Comparison of ENCODE assay signal across 8 cellular contexts in the genomic region with DNA sequence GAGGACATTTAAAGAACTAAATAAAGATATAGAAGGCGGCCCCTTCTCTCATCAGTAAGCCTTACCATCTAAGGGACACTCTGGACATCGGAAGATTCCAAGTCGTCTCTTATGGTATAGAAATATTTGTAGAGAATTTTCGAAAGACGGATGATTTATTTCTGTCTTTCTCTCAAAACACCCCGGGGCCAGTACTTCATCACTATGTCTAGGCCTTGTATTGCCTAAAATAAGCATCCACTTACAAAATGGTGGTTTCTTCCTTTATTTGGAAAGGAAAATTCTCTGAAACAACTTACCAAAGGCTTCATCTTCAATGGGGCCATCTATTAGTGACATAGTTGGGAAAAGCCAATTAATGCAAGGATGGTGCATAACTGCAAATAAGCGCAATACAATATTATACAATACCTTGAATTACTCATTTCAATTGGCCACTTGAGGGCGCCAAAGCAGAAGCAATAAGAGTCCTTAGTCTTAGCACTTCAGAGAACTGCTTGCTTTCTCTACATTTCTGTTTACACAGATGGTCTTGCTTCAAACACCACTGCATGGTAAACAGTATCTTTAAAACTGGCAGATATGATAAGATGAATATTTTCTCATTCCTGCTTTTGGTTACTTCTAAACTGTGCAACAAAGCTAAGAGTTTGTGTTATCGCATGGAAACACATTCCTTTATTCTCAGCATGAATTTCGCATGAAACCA.
DNase-seq lines count a peak whose midpoint lies in the region; ATAC-seq and TF ChIP-seq lines count a peak whose summit lies in the region.

No MANE protein-coding gene starts in this region.

- no peak overlapping the region for H3K27ac ChIP-seq in CD8-positive, alpha-beta memory T cell (ENCODE audit: low read depth, low read length)

- peak; percentile 77 for TF ChIP-seq CTCF in endothelial cell (IDR thresholded peaks at IDR 0.05; ENCODE audit: unreplicated experiment)

- POLR2A ChIA-PET in CD8-positive, alpha-beta memory T cell (lab: Charles Lee) = no interaction called here

- H3K36me3 Mint-ChIP-seq in CD8-positive, alpha-beta memory T cell = no peaks in the 10 kb centered on the region
- no peaks in the 10 kb centered on the region for H3K36me3 Mint-ChIP-seq in endothelial cell (ENCODE audit: low read depth, unreplicated experiment)
- H3K36me3 Mint-ChIP-seq in stimulated activated naive B cell treated with anti-CD40 and anti-IgM and Interleukin-4, amounts not matched to agents 10 μg/mL and 1 μg/mL and 100 μg/mL, for 72 hours = no peaks in the 10 kb centered on the region

- H3K9me3 Mint-ChIP-seq in CD8-positive, alpha-beta memory T cell = no peaks in the 10 kb centered on the region
- no peaks in the 10 kb centered on the region for H3K9me3 Mint-ChIP-seq in endothelial cell (ENCODE audit: unreplicated experiment)
- peaks cover 0 to 1% of the 10 kb centered on the region in 2 donors for H3K9me3 Mint-ChIP-seq in stimulated activated naive B cell treated with anti-CD40 and anti-IgM and Interleukin-4, amounts not matched to agents 10 μg/mL and 1 μg/mL and 100 μg/mL, for 72 hours

- CTCF ChIA-PET in CD8-positive, alpha-beta memory T cell (lab: Charles Lee) = interaction anchor here (0.7 to 2.2 kb wide), 3 partner anchors 9 to 161 kb away, joined by 3 to 9 read pairs (median 3); no protein-coding TSS in a partner anchor

- peaks cover 12 to 29% of the 10 kb centered on the region in 2 donors for H3K27me3 Mint-ChIP-seq in CD8-positive, alpha-beta memory T cell
- H3K27me3 Mint-ChIP-seq in endothelial cell (ENCODE audit: unreplicated experiment) = no peaks in the 10 kb centered on the region
- peaks cover 6 to 8% of the 10 kb centered on the region in 2 donors for H3K27me3 Mint-ChIP-seq in stimulated activated naive B cell treated with anti-CD40 and anti-IgM and Interleukin-4, amounts not matched to agents 10 μg/mL and 1 μg/mL and 100 μg/mL, for 72 hours

- no peak overlapping the region for H3K4me3 ChIP-seq in CD8-positive, alpha-beta memory T cell (ENCODE audit: low read length)

- H3K4me1 ChIP-seq in CD8-positive, alpha-beta memory T cell (ENCODE audit: insufficient read depth, low read length) = no peaks in the 10 kb centered on the region

- H3K4me3 Mint-ChIP-seq in CD8-positive, alpha-beta memory T cell = no peak overlapping the region
- H3K4me3 Mint-ChIP-seq in endothelial cell (ENCODE audit: unreplicated experiment) = no peak overlapping the region
- H3K4me3 Mint-ChIP-seq in stimulated activated naive B cell treated with anti-CD40 and anti-IgM and Interleukin-4, amounts not matched to agents 10 μg/mL and 1 μg/mL and 100 μg/mL, for 72 hours = no peak overlapping the region

- no peak overlapping the region for H3K27ac Mint-ChIP-seq in CD8-positive, alpha-beta memory T cell
- no peak overlapping the region for H3K27ac Mint-ChIP-seq in endothelial cell (ENCODE audit: unreplicated experiment)
- H3K27ac Mint-ChIP-seq in stimulated activated naive B cell treated with anti-CD40 and anti-IgM and Interleukin-4, amounts not matched to agents 10 μg/mL and 1 μg/mL and 100 μg/mL, for 72 hours = no peak overlapping the region

- H3K9me3 ChIP-seq in CD8-positive, alpha-beta memory T cell (ENCODE audit: low read length) = no peaks in the 10 kb centered on the region

- no peaks in the 10 kb centered on the region for H3K36me3 ChIP-seq in CD8-positive, alpha-beta memory T cell (ENCODE audit: insufficient read depth, low read length)

- DNase-seq in CD8-positive, alpha-beta memory T cell = peak; percentile 39 to 73 (median 51)
- DNase-seq in NCI-H748 treated with DMSO at 0.1 percent for 48 hours (lab: John Stamatoyannopoulos, UW) = peak; percentile 34
- peak; percentile 73 for DNase-seq in activated CD8-positive, alpha-beta memory T cell treated with anti-CD3 and anti-CD28 coated beads for 24 hours
- peak; percentile 68 for DNase-seq in endothelial cell (ENCODE audit: low spot score)
- DNase-seq in myocyte (ENCODE audit: low read depth) = peak; percentile 83
- peak; percentile 13 for DNase-seq in stimulated activated naive B cell treated with anti-CD40 and anti-IgM and Interleukin-4, amounts not matched to agents 10 μg/mL and 1 μg/mL and 100 μg/mL, for 72 hours

- H3K4me1 Mint-ChIP-seq in CD8-positive, alpha-beta memory T cell = peaks cover 3 to 6% (median 5%) of the 10 kb centered on the region in 3 donors
- no peaks in the 10 kb centered on the region for H3K4me1 Mint-ChIP-seq in endothelial cell (ENCODE audit: unreplicated experiment)
- H3K4me1 Mint-ChIP-seq in stimulated activated naive B cell treated with anti-CD40 and anti-IgM and Interleukin-4, amounts not matched to agents 10 μg/mL and 1 μg/mL and 100 μg/mL, for 72 hours = no peaks in the 10 kb centered on the region

- no peaks in the 10 kb centered on the region for H3K27me3 ChIP-seq in CD8-positive, alpha-beta memory T cell (ENCODE audit: insufficient read depth, low read length, poor library complexity, severe bottlenecking)

- ATAC-seq in GM19372 (IDR thresholded peaks at IDR 0.05; ENCODE audit: low read depth, unreplicated experiment) (peak; percentile 90), HG03457 (IDR thresholded peaks at IDR 0.05; ENCODE audit: unreplicated experiment) (peak; percentile 98)
- peak; percentile 84 to 86 for ATAC-seq in stimulated activated naive B cell treated with anti-CD40 and anti-IgM and Interleukin-4, amounts not matched to agents 10 μg/mL and 1 μg/mL and 100 μg/mL, for 72 hours (replicated peaks)

Comparison
In these comparisons a context has a peak if more than half of its experiments do, and no peak if none do; other contexts are left out.
1. DNase-seq: peak in every context shown above with its lines; median percentile 83 in myocyte; 73 in activated CD8-positive, alpha-beta memory T cell treated with anti-CD3 and anti-CD28 coated beads for 24 hours; 68 in endothelial cell; 51 in CD8-positive, alpha-beta memory T cell; 34 in NCI-H748 treated with DMSO at 0.1 percent for 48 hours; 13 in stimulated activated naive B cell treated with anti-CD40 and anti-IgM and Interleukin-4, amounts not matched to agents 10 μg/mL and 1 μg/mL and 100 μg/mL, for 72 hours.